In genomic region chr6:5149160-5149559, GRCh38 we compare ENCODE assay signal across 27 cellular contexts.
"Had no signal": no experiment of that assay in that cellular context is flagged by ENCODE, and none has a peak within 500 bp of the region (broad histone marks: within the 10 kb centered on the region; RNA-seq: fewer than 3 reads in every experiment).

No MANE protein-coding gene starts in this region.

- H3K4me3 ChIP-seq: left lung, lower lobe of right lung, ovary, prostate gland, skin epidermis, spleen, suprapubic skin, thoracic aorta, tibial artery, upper lobe of right lung had no signal

- H3K27me3 Mint-ChIP-seq: naive thymus-derived CD8-positive, alpha-beta T cell; stimulated activated naive CD8-positive, alpha-beta T cell treated with anti-CD3 and anti-CD28 coated beads, Interleukin-15, Interleukin-2, amounts not matched to agents 100 ng/mL and 50 ng/mL, for 24 hours had no signal

- H3K36me3 Mint-ChIP-seq: naive thymus-derived CD8-positive, alpha-beta T cell had no signal

- H3K27me3 ChIP-seq: left lung, neutrophil, ovary, spleen, suprapubic skin, tibial artery, upper lobe of right lung had no signal

- H3K27ac Mint-ChIP-seq: nephron; stimulated activated effector memory CD8-positive, alpha-beta T cell treated with anti-CD3 and anti-CD28 coated beads, Interleukin-12 subunit alpha, Interleukin-12 subunit beta, amount 100 ng/mL, for 72 hours; stimulated activated naive CD8-positive, alpha-beta T cell treated with anti-CD3 and anti-CD28 coated beads, Interleukin-15, Interleukin-2, amounts not matched to agents 100 ng/mL and 50 ng/mL, for 24 hours had no signal

- H3K9me3 Mint-ChIP-seq: naive thymus-derived CD8-positive, alpha-beta T cell; nephron; neural crest cell; stimulated activated effector memory CD8-positive, alpha-beta T cell treated with anti-CD3 and anti-CD28 coated beads, Interleukin-12 subunit alpha, Interleukin-12 subunit beta, amount 100 ng/mL, for 72 hours; stimulated activated naive CD8-positive, alpha-beta T cell treated with anti-CD3 and anti-CD28 coated beads, Interleukin-15, Interleukin-2, amounts not matched to agents 100 ng/mL and 50 ng/mL, for 24 hours had no signal

- H3K4me3 Mint-ChIP-seq: naive thymus-derived CD8-positive, alpha-beta T cell; nephron; neural crest cell; stimulated activated effector memory CD8-positive, alpha-beta T cell treated with anti-CD3 and anti-CD28 coated beads, Interleukin-12 subunit alpha, Interleukin-12 subunit beta, amount 100 ng/mL, for 72 hours; stimulated activated naive CD8-positive, alpha-beta T cell treated with anti-CD3 and anti-CD28 coated beads, Interleukin-15, Interleukin-2, amounts not matched to agents 100 ng/mL and 50 ng/mL, for 24 hours had no signal

- H3K9me3 ChIP-seq: left lung, lower lobe of right lung, neutrophil, ovary, prostate gland, spleen, suprapubic skin, thoracic aorta, tibial artery, upper lobe of right lung had no signal

- H3K4me1 Mint-ChIP-seq: stimulated activated effector memory CD8-positive, alpha-beta T cell treated with anti-CD3 and anti-CD28 coated beads, Interleukin-12 subunit alpha, Interleukin-12 subunit beta, amount 100 ng/mL, for 72 hours had no signal

- H3K4me1 ChIP-seq: left lung, lower lobe of right lung, prostate gland, tibial artery, upper lobe of right lung had no signal

- DNase-seq: hippocampal formation; kidney glomerular epithelial cell; left cardiac atrium; left lung; lower lobe of right lung; mammary epithelial cell; mesenchymal stem cell; naive thymus-derived CD8-positive, alpha-beta T cell; ovary; retina; right cardiac atrium; spleen; stimulated activated CD4-positive, alpha-beta T cell treated with anti-CD3 and anti-CD28 coated beads, Interleukin-4, amount 100 ng/mL, for 24 hours; stimulated activated naive CD4-positive, alpha-beta T cell; tibial artery; trophoblast cell; upper lobe of right lung had no signal

- H3K27ac ChIP-seq: left lung, lower lobe of right lung, neutrophil, ovary, prostate gland, skin epidermis, spleen, suprapubic skin, thoracic aorta, tibial artery, upper lobe of right lung had no signal

- ATAC-seq: left cardiac atrium; left lung; lower lobe of right lung; naive thymus-derived CD8-positive, alpha-beta T cell; right cardiac atrium; sciatic nerve; stimulated activated effector memory CD8-positive, alpha-beta T cell treated with anti-CD3 and anti-CD28 coated beads, Interleukin-12 subunit alpha, Interleukin-12 subunit beta, amount 100 ng/mL, for 72 hours; upper lobe of right lung had no signal

- H3K36me3 ChIP-seq: left lung, lower lobe of right lung, neutrophil, ovary, prostate gland, spleen, suprapubic skin, thoracic aorta, tibial artery, upper lobe of right lung had no signal
